9 cellular contexts compared by ENCODE assay signal in the genomic region with DNA sequence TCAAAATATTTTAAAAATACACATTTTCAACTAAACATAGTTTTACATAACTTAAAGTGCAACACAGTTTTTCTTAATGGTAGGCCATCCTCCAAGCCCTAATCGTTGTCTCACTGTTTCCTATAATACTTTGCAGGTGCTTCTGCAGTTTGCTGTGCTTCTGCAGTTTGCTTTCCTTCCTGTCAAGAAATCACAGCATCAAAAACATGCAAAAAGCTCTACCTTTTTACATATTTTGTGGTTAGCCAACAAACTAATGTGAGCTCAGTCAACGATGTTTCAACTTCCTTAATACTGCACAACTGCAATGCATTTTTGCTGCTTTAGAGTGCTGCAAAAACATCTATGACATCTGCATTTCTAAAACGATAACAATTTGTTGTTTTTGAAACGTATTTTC. TPM values are rescaled to one million over a fixed set of nuclear protein-coding genes. Genes with fewer than 3 reads are reported as not detected.
DNase-seq lines count a peak whose midpoint lies in the region; ATAC-seq, FAIRE-seq and TF ChIP-seq lines count a peak whose summit lies in the region.
"Had no signal": no experiment of that assay in that cellular context is flagged by ENCODE, and none has a peak within 500 bp of the region (broad histone marks: within the 10 kb centered on the region; RNA-seq: fewer than 3 reads in every experiment).

No MANE protein-coding gene starts in this region.

- FAIRE-seq in GM12878 (lab: Jason Lieb, UNC), result no peak

- peak overlapping the region; percentile 25 for H3K4me2 ChIP-seq in GM12878 (ENCODE audit: control insufficient read depth, insufficient read depth)
- H3K4me2 ChIP-seq: SK-N-SH had no signal

- peak; percentile 19 for DNase-seq in GM12878 (ENCODE audit: low read depth, low spot score)
- no peak for DNase-seq in chondrocyte (ENCODE audit: low spot score)
- DNase-seq in NK-92 treated with Interleukin-12 subunit alpha and Interleukin-12 subunit beta, amount 100 ng/mL, for 24 hours (lab: John Stamatoyannopoulos, UW), result no peak
- no peak for DNase-seq in SHP77 (lab: John Stamatoyannopoulos, UW)
- DNase-seq in NCI-H748 treated with DMSO at 0.1 percent for 48 hours (lab: John Stamatoyannopoulos, UW), result no peak
- DNase-seq: SK-N-SH had no signal

- H3K4me3 Mint-ChIP-seq in chondrocyte (ENCODE audit: unreplicated experiment), result no peak overlapping the region

- no peaks in the 10 kb centered on the region for H3K36me3 Mint-ChIP-seq in chondrocyte (ENCODE audit: low read depth)

- TF ChIP-seq CTCF in GM12878 (IDR thresholded peaks at IDR 0.05 in 2 of 3, conservative IDR thresholded peaks at IDR 0.05 in 1 of 3; ENCODE audit: control insufficient read depth in 2 of 3, extremely low read depth in 1 of 3, insufficient read depth in 1 of 3, low read depth in 3 of 3, low read length in 3 of 3) (no peak), chondrocyte (IDR thresholded peaks at IDR 0.05) (no peak)

- H3K27me3 ChIP-seq in GM12878 (replicated peaks in 1 of 2; ENCODE audit: control insufficient read depth in 2 of 2, insufficient read depth in 2 of 2, low read length in 1 of 2), result no peaks in the 10 kb centered on the region

- no peak overlapping the region for H3K27ac ChIP-seq in GM12878 (ENCODE audit: control insufficient read depth, insufficient read depth)

- in situ Hi-C loops in GM12878 (cut with MboI), result no loop called here

- no peaks in the 10 kb centered on the region for H3K4me1 ChIP-seq in GM12878 (ENCODE audit: control insufficient read depth, insufficient read depth, low read length)

- BruUV-seq in GM12878 (replicated peaks; lab: Mats Ljungman, UMichigan), result no TSS peak

- H3K4me3 ChIP-seq in GM12878, result no peak overlapping the region

- peaks cover 11% of the 10 kb centered on the region for H3K9me3 Mint-ChIP-seq in chondrocyte (ENCODE audit: low read depth)

- intact Hi-C loops in GM12878 (cut with micrococcal nuclease; ENCODE audit: unreplicated experiment), result no loop called here

- ATAC-seq in GM18858 (IDR thresholded peaks at IDR 0.05; ENCODE audit: unreplicated experiment), result peak; percentile 94
- ATAC-seq in GM21381 (IDR thresholded peaks at IDR 0.05; ENCODE audit: unreplicated experiment), result peak; percentile 84
- ATAC-seq in HG03135 (IDR thresholded peaks at IDR 0.05; ENCODE audit: unreplicated experiment), result peak; percentile 79
- peak; percentile 80 for ATAC-seq in GM12878

- 3% methylated on average over 4 of the region's 4 CpGs for WGBS in GM12878 (ENCODE audit: insufficient coverage, insufficient replicate concordance, low lambda C conversion rate, missing lambda C conversion rate)

- no peak overlapping the region for H3K9ac ChIP-seq in GM12878 (ENCODE audit: control insufficient read depth, insufficient read depth, low read length)
- H3K9ac ChIP-seq: SK-N-SH had no signal

- H4K20me1 ChIP-seq in GM12878 (ENCODE audit: control insufficient read depth, insufficient read depth), result no peaks in the 10 kb centered on the region

- RAD21 ChIA-PET in GM12878 (lab: Charles Lee; ENCODE audit: unreplicated experiment), result no interaction called here

- no peak for TF ChIP-seq EP300 in GM12878 (IDR thresholded peaks at IDR 0.05; ENCODE audit: borderline replicate concordance in 1 of 2, control insufficient read depth in 1 of 2, low read depth in 2 of 2, low read length in 2 of 2)

- no peaks in the 10 kb centered on the region for H3K4me1 Mint-ChIP-seq in chondrocyte (ENCODE audit: low read depth)

- POLR2A ChIA-PET in GM12878 (lab: Charles Lee), result interaction anchor here (1.0 kb wide), 1 partner anchor 26 kb away, joined by 3 read pairs; no protein-coding TSS in a partner anchor

- SMC1A ChIA-PET in GM12878 (lab: Charles Lee; ENCODE audit: uncharacterized antibody, unreplicated experiment), result interaction anchor here (1.1 to 1.2 kb wide), 2 partner anchors 12 to 15 kb away, joined by 3 to 4 read pairs; no protein-coding TSS in a partner anchor

- TF ChIP-seq POLR2A in GM12878 (IDR thresholded peaks at IDR 0.05; ENCODE audit: low read depth, low read length), result no peak

- no peaks in the 10 kb centered on the region for H3K79me2 ChIP-seq in GM12878 (ENCODE audit: control insufficient read depth, insufficient read depth, low read length)

- TF ChIP-seq RAD21 in GM12878 (IDR thresholded peaks at IDR 0.05; ENCODE audit: insufficient read depth, low read depth, low read length), result no peak

- no peaks in the 10 kb centered on the region for H3K9me3 ChIP-seq in GM12878 (replicated peaks; ENCODE audit: control insufficient read depth, insufficient read depth, low read length)
- H3K9me3 ChIP-seq: SK-N-SH had no signal

- no peaks in the 10 kb centered on the region for H3K27me3 Mint-ChIP-seq in chondrocyte (ENCODE audit: low read depth)

- no peak overlapping the region for H3K27ac Mint-ChIP-seq in chondrocyte (ENCODE audit: unreplicated experiment)

- H3K36me3 ChIP-seq in GM12878 (ENCODE audit: control insufficient read depth in 2 of 2, insufficient read depth in 2 of 2, low read length in 1 of 2), result no peaks in the 10 kb centered on the region

- CTCF ChIA-PET in GM12878 (lab: Yijun Ruan, JAX), result no interaction called here

- H2AFZ ChIP-seq in GM12878 (ENCODE audit: control insufficient read depth, low read depth, low read length), result no peak overlapping the region

TF ChIP-seq in GM12878, 131 proteins besides CTCF, POLR2A, EP300 and RAD21:
- TF ChIP-seq ETV6 (conservative IDR thresholded peaks at IDR 0.05 in 1 of 2, IDR thresholded peaks at IDR 0.05 in 1 of 2; ENCODE audit: borderline replicate concordance in 1 of 2, low read depth in 1 of 2) (0 out of 4 replicates have a peak, but pooled peaks of 1 of the 2 experiments have one; percentile 29), RUNX3 (IDR thresholded peaks at IDR 0.05; ENCODE audit: low read length) (peak; percentile 73), ZNF24 (IDR thresholded peaks at IDR 0.05) (0 out of 2 replicates have a peak, but pooled peaks have one; percentile 46), POU2F2 (IDR thresholded peaks at IDR 0.05; ENCODE audit: borderline replicate concordance, low read depth, low read length) (peak; percentile 40; the same call in 1 of the 3 replicates), ZNF217 (IDR thresholded peaks at IDR 0.05) (peak; percentile 38; the same call in 1 of the 2 replicates), CREB1 (IDR thresholded peaks at IDR 0.05; ENCODE audit: low read depth) (no peak), TAF1 (IDR thresholded peaks at IDR 0.05; ENCODE audit: borderline replicate concordance, low read depth, low read length) (no peak), TCF12 (IDR thresholded peaks at IDR 0.05; ENCODE audit: low read depth, low read length) (no peak)

RNA-seq across cellular contexts. Expression of a gene that starts 25.2 kb away (rescaled TPM):
- total RNA-seq in GM12878 (2013; cell fraction: nucleolus; rRNA removed), result 29.5 and 29.8 TPM in 2 replicates
- total RNA-seq in GM12878 (2014; rRNA removed) (38.6 and 48.0 TPM in 2 replicates), GM12878 (2014; rRNA removed; fragmentation: Illumina TruSeq; extraction: Trizol) (45.6 and 48.0 TPM in 2 replicates), GM12878 (2021) (48.2 and 48.9 TPM in 2 replicates), chondrocyte (5.7 to 11.5 TPM (median 7.8 TPM) in 3 replicates)
- 2.5 TPM for polyA plus RNA-seq in GM12878 (2011; ENCODE audit: low read depth)
- polyA plus RNA-seq in GM12878 (2011; rRNA removed) (30.2 and 48.4 TPM in 2 replicates), GM12878 (2014; fragmentation: Illumina TruSeq; extraction: Trizol) (42.6 and 66.8 TPM in 2 replicates), GM12878 (2014; fragmentation: Nextera tagmentation; extraction: Ambion mirVana) (10 to 100 TPM in 1 of 2 experiments, 1 to 10 TPM in 1; 7.0 to 13.5 TPM), GM12878 (2014; rRNA removed) (23.5 and 24.8 TPM in 2 replicates), GM12878 (2016; fragmentation: Nextera tagmentation; extraction: Ambion mirVana) (10 to 100 TPM; 36.7 to 43.4 TPM)
- polyA plus RNA-seq in GM12878 (2011; cell fraction: cytosol; rRNA removed), result 8.6 and 9.1 TPM in 2 replicates
- polyA plus RNA-seq in GM12878 (2011; cell fraction: nucleus; rRNA removed), result 20.3 and 22.0 TPM in 2 replicates
- 5.0 and 5.2 TPM in 2 replicates for polyA plus RNA-seq in GM12878 (2012)
- polyA minus RNA-seq in GM12878 (2011; rRNA and poly(A)+ RNA removed), result 16.8 and 22.7 TPM in 2 replicates
- 9.0 and 9.1 TPM in 2 replicates for polyA minus RNA-seq in GM12878 (2011; cell fraction: cytosol; rRNA and poly(A)+ RNA removed)
- polyA minus RNA-seq in GM12878 (2011; cell fraction: nucleus; rRNA and poly(A)+ RNA removed), result 14.4 and 24.0 TPM in 2 replicates
